ENCODE assay signal across 18 cellular contexts in the genomic region with DNA sequence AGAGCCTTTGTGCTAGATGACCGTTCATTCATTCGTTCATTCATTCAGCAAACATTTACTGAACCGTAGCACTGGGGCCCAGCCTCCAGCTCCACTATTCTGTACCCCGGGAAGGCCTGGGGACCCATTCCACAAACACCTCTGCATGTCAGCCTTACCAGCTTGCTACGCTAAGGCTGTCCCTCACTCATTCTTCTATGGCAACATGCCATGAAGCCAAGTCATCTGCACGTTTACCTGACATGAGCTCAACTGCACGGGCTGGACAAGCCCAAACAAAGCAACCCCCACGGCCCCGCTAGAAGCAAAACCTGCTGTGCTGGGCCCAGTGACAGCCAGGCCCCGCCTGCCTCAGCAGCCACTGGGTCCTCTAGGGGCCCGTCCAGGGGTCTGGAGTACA. TPM values are rescaled to one million over a fixed set of nuclear protein-coding genes. Genes with fewer than 3 reads are reported as not detected.
DNase-seq lines count a peak whose midpoint lies in the region; ATAC-seq and TF ChIP-seq lines count a peak whose summit lies in the region.
"Had no signal": no experiment of that assay in that cellular context is flagged by ENCODE, and none has a peak within 500 bp of the region (broad histone marks: within the 10 kb centered on the region; RNA-seq: fewer than 3 reads in every experiment).

No MANE protein-coding gene starts in this region.

- TF ChIP-seq CTCF in HEK293 (tag by site-specific recombination; IDR thresholded peaks at IDR 0.05), result no peak
- no peak for TF ChIP-seq CTCF in RWPE2 (IDR thresholded peaks at IDR 0.05; ENCODE audit: poor library complexity, severe bottlenecking)
- TF ChIP-seq CTCF in endothelial cell (IDR thresholded peaks at IDR 0.05; ENCODE audit: unreplicated experiment), result no peak

- CTCF ChIA-PET in HEK293 (lab: Yijun Ruan, JAX), result interaction anchor here (0.6 to 1.5 kb wide), 6 partner anchors 35 to 1011 kb away, joined by 3 to 5 read pairs (median 4); no protein-coding TSS in a partner anchor

- no peak overlapping the region for H3K4me3 Mint-ChIP-seq in endothelial cell (ENCODE audit: unreplicated experiment)
- H3K4me3 Mint-ChIP-seq: CD4-positive, alpha-beta memory T cell; GM23338 had no signal

- no peak overlapping the region for H3K4me2 ChIP-seq in neuronal stem cell (ENCODE audit: insufficient read depth, low read length, poor library complexity, severe bottlenecking)
- H3K4me2 ChIP-seq: BLaER1, GM23338, KMS-11 had no signal

- H3K4me1 ChIP-seq in HEK293 (ENCODE audit: control insufficient read depth, insufficient read depth, low read length), result no peaks in the 10 kb centered on the region
- H3K4me1 ChIP-seq in RWPE2 (ENCODE audit: insufficient read depth, poor library complexity, severe bottlenecking), result peaks cover 8% of the 10 kb centered on the region
- no peaks in the 10 kb centered on the region for H3K4me1 ChIP-seq in neuronal stem cell (ENCODE audit: control insufficient read depth in 2 of 2, insufficient read depth in 1 of 2, low read depth in 1 of 2, low read length in 2 of 2)

- H3K27me3 Mint-ChIP-seq in endothelial cell (ENCODE audit: unreplicated experiment), result no peaks in the 10 kb centered on the region
- H3K27me3 Mint-ChIP-seq: CD4-positive, alpha-beta memory T cell had no signal

- H3K36me3 Mint-ChIP-seq in endothelial cell (ENCODE audit: low read depth, unreplicated experiment), result no peaks in the 10 kb centered on the region
- H3K36me3 Mint-ChIP-seq: CD4-positive, alpha-beta memory T cell had no signal

- peaks cover 4% of the 10 kb centered on the region for H3K79me1 ChIP-seq in neuronal stem cell (ENCODE audit: low read depth, low read length)

- ATAC-seq in RWPE2 (ENCODE audit: low read depth), result peak; percentile 88
- no peak for ATAC-seq in HG03159 (IDR thresholded peaks at IDR 0.05; ENCODE audit: unreplicated experiment)
- ATAC-seq in HG03097 (IDR thresholded peaks at IDR 0.05; ENCODE audit: low FRiP score, unreplicated experiment), result no peak
- ATAC-seq: GM23338, Panc1, Right ventricle myocardium inferior had no signal

- no peak overlapping the region for H2BK12ac ChIP-seq in neuronal stem cell (ENCODE audit: low read length)

- no peaks in the 10 kb centered on the region for H3K9me3 ChIP-seq in HEK293 (ENCODE audit: control insufficient read depth, insufficient read depth, low read depth, low read length)
- H3K9me3 ChIP-seq in RWPE2 (ENCODE audit: severe bottlenecking), result no peaks in the 10 kb centered on the region
- no peaks in the 10 kb centered on the region for H3K9me3 ChIP-seq in neuronal stem cell (replicated peaks in 1 of 2; ENCODE audit: control insufficient read depth in 2 of 2, insufficient read depth in 1 of 2, low read depth in 1 of 2, low read length in 2 of 2)
- H3K9me3 ChIP-seq: BLaER1 had no signal

- H3K4me3 ChIP-seq in HEK293 (ENCODE audit: low read depth, low read length) (no peak overlapping the region), RWPE2 (ENCODE audit: severe bottlenecking) (no peak overlapping the region), neuronal stem cell (ENCODE audit: low read length in 2 of 2) (no peak overlapping the region)
- H3K4me3 ChIP-seq: BLaER1, GM23338 had no signal

- H3K4ac ChIP-seq in neuronal stem cell (ENCODE audit: low read length), result no peak overlapping the region

- H3K36me3 ChIP-seq in HEK293 (ENCODE audit: control insufficient read depth in 2 of 2, insufficient read depth in 1 of 2, low read length in 2 of 2) (peaks cover 0 to 4% of the 10 kb centered on the region in 2 experiments; a peak in 1 of 3 replicates), RWPE2 (ENCODE audit: low read depth) (no peaks in the 10 kb centered on the region), neuronal stem cell (replicated peaks in 1 of 2; ENCODE audit: control insufficient read depth in 2 of 2, insufficient read depth in 2 of 2, low read length in 2 of 2) (peaks cover 0 to 11% of the 10 kb centered on the region in 2 donors)
- H3K36me3 ChIP-seq: BLaER1 had no signal

- H3K23ac ChIP-seq in neuronal stem cell (ENCODE audit: low read depth, low read length, poor library complexity), result no peak overlapping the region

- peak overlapping the region; percentile 28 for H3K18ac ChIP-seq in neuronal stem cell (ENCODE audit: low read length)

- H3K27ac Mint-ChIP-seq in endothelial cell (ENCODE audit: unreplicated experiment), result no peak overlapping the region
- H3K27ac Mint-ChIP-seq: CD4-positive, alpha-beta memory T cell; GM23338 had no signal

- no peak overlapping the region for H4K91ac ChIP-seq in neuronal stem cell (ENCODE audit: low read depth, low read length, poor library complexity)

- no peak overlapping the region for H3K14ac ChIP-seq in neuronal stem cell (ENCODE audit: low read length)

- POLR2A ChIA-PET in HEK293 (lab: Yijun Ruan, JAX), result interaction anchor here (0.5 kb wide), 1 partner anchor 1153 kb away, joined by 3 read pairs; no protein-coding TSS in a partner anchor

- DNase-seq in RWPE2 (ENCODE audit: low spot score), result no peak
- DNase-seq in epithelial cell of prostate (ENCODE audit: low read depth, low spot score), result peak; percentile 68
- DNase-seq in neuronal stem cell (ENCODE audit: low spot score), result no peak
- DNase-seq in endothelial cell (ENCODE audit: low spot score), result no peak
- DNase-seq in epidermal melanocyte (ENCODE audit: insufficient read length, low spot score), result no peak
- DNase-seq: CD4-positive, alpha-beta memory T cell; NCI-H1417 treated with DMSO at 0.1 percent for 48 hours; NCI-H187 treated with DMSO at 0.1 percent for 48 hours; NCI-H345; NCI-H526 had no signal

- H3K27ac ChIP-seq in HEK293 (ENCODE audit: extremely low read depth, low read depth, low read length) (no peak overlapping the region), RWPE2 (ENCODE audit: poor library complexity, severe bottlenecking) (peak overlapping the region; percentile 33), epithelial cell of prostate (no peak overlapping the region), neuronal stem cell (replicated peaks; ENCODE audit: low read length) (no peak overlapping the region)
- H3K27ac ChIP-seq: BLaER1, KMS-11 had no signal

- WGBS in neuronal stem cell (ENCODE audit: extremely low coverage in 2 of 2, insufficient read length in 2 of 2, insufficient replicate concordance in 1 of 2), 2 donors, result no CpG with 5 or more reads among the region's 11 CpGs

- H3K4me1 Mint-ChIP-seq in endothelial cell (ENCODE audit: unreplicated experiment), result no peaks in the 10 kb centered on the region
- H3K4me1 Mint-ChIP-seq: CD4-positive, alpha-beta memory T cell; GM23338 had no signal

- no peak overlapping the region for H3K9ac ChIP-seq in neuronal stem cell (ENCODE audit: low read depth, low read length, poor library complexity)
- H3K9ac ChIP-seq: BLaER1, KMS-11 had no signal

- no peak overlapping the region for H2BK5ac ChIP-seq in neuronal stem cell (ENCODE audit: low read length)

- no peaks in the 10 kb centered on the region for H3K27me3 ChIP-seq in RWPE2 (ENCODE audit: insufficient read depth, poor library complexity, severe bottlenecking)
- H3K27me3 ChIP-seq in neuronal stem cell (ENCODE audit: control insufficient read depth in 3 of 3, insufficient read depth in 3 of 3, low read depth in 1 of 3, low read length in 3 of 3), result no peaks in the 10 kb centered on the region
- H3K27me3 ChIP-seq: BLaER1 had no signal

- no peak overlapping the region for H2AK5ac ChIP-seq in neuronal stem cell (ENCODE audit: low read depth, low read length)

- no peaks in the 10 kb centered on the region for H3K9me3 Mint-ChIP-seq in endothelial cell (ENCODE audit: unreplicated experiment)
- H3K9me3 Mint-ChIP-seq: CD4-positive, alpha-beta memory T cell; GM23338 had no signal

- no peak overlapping the region for H2BK120ac ChIP-seq in neuronal stem cell (ENCODE audit: low read depth, low read length)

- H2BK15ac ChIP-seq in neuronal stem cell (ENCODE audit: low read length), result no peak overlapping the region

- H2AFZ ChIP-seq in neuronal stem cell (ENCODE audit: low read length), result no peak overlapping the region
- H2AFZ ChIP-seq: GM23338 had no signal

- no peak overlapping the region for H4K8ac ChIP-seq in neuronal stem cell (ENCODE audit: low read depth, low read length)

TF ChIP-seq in HEK293, 187 proteins besides CTCF, POLR2A, EP300 and RAD21:
- TF ChIP-seq ZIC2 (tag by site-specific recombination; IDR thresholded peaks at IDR 0.05) (peak; percentile 62; the same call in 1 of the 2 replicates), ZNF623 (tag by site-specific recombination; IDR thresholded peaks at IDR 0.05) (no peak), ZBTB17 (tag by site-specific recombination; IDR thresholded peaks at IDR 0.05) (peak; percentile 72)

RNA-seq across cellular contexts. Expression of a gene that starts 6.0 kb away (rescaled TPM):
- polyA plus RNA-seq in neuronal stem cell (2013, experiment 1 of 2), result 3.7 TPM
- 4.0 TPM for polyA plus RNA-seq in neuronal stem cell (2013, experiment 2 of 2)
- total RNA-seq in endothelial cell (ENCODE audit: unreplicated experiment), result 4.2 TPM

RNA-seq across cellular contexts. Expression of a gene that starts 37.0 kb away (rescaled TPM):
- polyA plus RNA-seq in neuronal stem cell (2013, experiment 1 of 2), result 61.8 TPM
- polyA plus RNA-seq in neuronal stem cell (2013, experiment 2 of 2), result 62.4 TPM
- 71.7 TPM for total RNA-seq in endothelial cell (ENCODE audit: unreplicated experiment)

RNA-seq across cellular contexts. Expression of a gene that starts 53.2 kb away (rescaled TPM):
- polyA plus RNA-seq in neuronal stem cell (2013, experiment 1 of 2), result 48.3 TPM
- polyA plus RNA-seq in neuronal stem cell (2013, experiment 2 of 2), result 47.0 TPM
- total RNA-seq in endothelial cell (ENCODE audit: unreplicated experiment), result 80.6 TPM
